ENCODE assay signal across 8 cellular contexts in genomic region chr20:38873050-38873581, GRCh38.
A peak's percentile ranks its signal among the peaks of the same experiment; 100 is the strongest.
DNase-seq lines count a peak whose midpoint lies in the region; ATAC-seq and TF ChIP-seq lines count a peak whose summit lies in the region.

No MANE protein-coding gene starts in this region.

- TF ChIP-seq CTCF in GM10266 (IDR thresholded peaks at IDR 0.05; ENCODE audit: control insufficient read depth, insufficient read depth, low read depth, missing control alignments) = no peak

- DNase-seq in GM10266 (ENCODE audit: extremely low spot score) (peak; percentile 76), T follicular helper cell (ENCODE audit: low read depth) (peak; percentile 55), NOMO-1 treated with DMSO at 0.1 percent for 48 hours (lab: John Stamatoyannopoulos, UW; ENCODE audit: unreplicated experiment) (no peak), NCI-H2029 treated with DMSO at 0.1 percent for 48 hours (lab: John Stamatoyannopoulos, UW) (no peak), COR-L47 (lab: John Stamatoyannopoulos, UW) (no peak)
- DNase-seq in activated naive CD8-positive, alpha-beta T cell treated with anti-CD3 and anti-CD28 coated beads, Interleukin-2, amount 50 U/mL, for 16 hours (ENCODE audit: low read depth, low spot score) = peak; percentile 72
- DNase-seq in stimulated activated CD8-positive, alpha-beta memory T cell treated with anti-CD3 and anti-CD28 coated beads, Interleukin-2, amount 100 ng/mL, for 1 hour (ENCODE audit: low read depth in 2 of 2) = peak; percentile 62 to 70

- peak; percentile 52 for ATAC-seq in HG02588 (IDR thresholded peaks at IDR 0.05; ENCODE audit: unreplicated experiment)

Comparison
In these comparisons a context has a peak if more than half of its experiments do, and no peak if none do; other contexts are left out.
1. DNase-seq: peak in GM10266 (single experiment), T follicular helper cell (single experiment), activated naive CD8-positive, alpha-beta T cell treated with anti-CD3 and anti-CD28 coated beads, Interleukin-2, amount 50 U/mL, for 16 hours (single experiment) and stimulated activated CD8-positive, alpha-beta memory T cell treated with anti-CD3 and anti-CD28 coated beads, Interleukin-2, amount 100 ng/mL, for 1 hour (2 of 2); none in NOMO-1 treated with DMSO at 0.1 percent for 48 hours (single experiment), NCI-H2029 treated with DMSO at 0.1 percent for 48 hours (single experiment) and COR-L47 (single experiment).